In the genomic region with DNA sequence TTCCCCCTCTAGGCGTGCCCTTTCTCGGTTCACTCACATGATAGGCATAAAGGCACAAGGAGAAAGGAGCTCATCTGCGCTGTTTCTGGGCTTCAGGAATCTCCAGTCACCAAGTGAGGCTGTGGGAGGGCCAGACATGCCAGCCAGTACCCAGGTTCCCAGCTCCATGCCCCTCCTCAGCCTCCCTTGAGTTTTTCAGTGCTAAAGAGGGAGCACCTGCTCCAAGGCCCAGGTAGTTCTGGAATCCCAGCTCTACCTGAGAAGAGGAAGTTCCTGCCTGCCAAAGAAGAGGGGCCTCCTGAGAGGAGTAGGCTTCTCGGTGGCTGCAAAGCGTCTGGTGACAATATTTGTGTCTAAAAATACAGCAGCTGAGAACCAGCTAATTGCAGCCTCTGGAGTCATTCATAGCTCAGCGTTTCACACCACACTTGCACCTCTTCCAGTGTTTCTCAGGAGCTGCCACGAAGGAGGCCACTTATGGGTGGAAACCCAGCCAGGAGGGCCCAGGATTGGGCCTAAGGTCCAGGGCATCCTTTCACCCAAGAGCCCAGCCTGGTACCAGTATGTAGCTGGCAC, we compare ENCODE assay signal across 27 cellular contexts.
"Had no signal": no experiment of that assay in that cellular context is flagged by ENCODE, and none has a peak within 500 bp of the region (broad histone marks: within the 10 kb centered on the region; RNA-seq: fewer than 3 reads in every experiment).

No MANE protein-coding gene starts in this region.

- H3K4me3 ChIP-seq: breast epithelium, K562, Peyer's patch had no signal

- H3K27me3 ChIP-seq: Peyer's patch had no signal

- ATAC-seq: activated CD8-positive, alpha-beta T cell treated with anti-CD3 and anti-CD28 coated beads, Interleukin-2, amount 10 ng/mL, durations not matched to agents 7 days and 5 days; K562; T-helper 17 cell; WTC11 had no signal

- H3K4me1 ChIP-seq: breast epithelium, Peyer's patch had no signal

- H3K9me3 ChIP-seq: breast epithelium, Peyer's patch had no signal

- H3K36me3 ChIP-seq: breast epithelium, Peyer's patch had no signal

- DNase-seq: activated CD4-positive, alpha-beta T cell treated with anti-CD3 and anti-CD28 coated beads for 48 hours; activated CD4-positive, alpha-beta T cell treated with anti-CD3 and anti-CD28 coated beads, Interleukin-2, amount 50 U/mL, for 4 hours; activated CD4-positive, CD25-positive, alpha-beta regulatory T cell treated with anti-CD3 and anti-CD28 coated beads, Interleukin-2, amount 50 U/mL, for 72 hours; activated CD8-positive, alpha-beta memory T cell treated with anti-CD3 and anti-CD28 coated beads, Interleukin-2, amount 50 U/mL, for 48 hours; activated CD8-positive, alpha-beta T cell treated with anti-CD3 and anti-CD28 coated beads, Interleukin-2, amount 10 ng/mL, durations not matched to agents 7 days and 5 days; activated effector memory CD4-positive, alpha-beta T cell treated with Interleukin-2 at 50 U/mL for 16 hours; activated naive CD4-positive, alpha-beta T cell; activated T-cell treated with anti-CD3 and anti-CD28 coated beads, Interleukin-2, amount 50 U/mL, for 24 hours; aorta; Karpas-422; MM.1S; NCI-H1930; NCI-H2171; NCI-H2227 treated with DMSO at 0.1 percent for 48 hours; NCI-H446 treated with DMSO at 0.1 percent for 48 hours; NCI-H524 treated with DMSO at 0.1 percent for 48 hours; NCI-H774; NK-92 treated with Interleukin-12 subunit alpha and Interleukin-12 subunit beta, amount 100 ng/mL, for 24 hours; OCI-M1; Peyer's patch; SHP77 treated with DMSO at 0.1 percent for 48 hours; T-helper 17 cell; T-helper 9 cell had no signal

- H3K27ac ChIP-seq: breast epithelium, Peyer's patch, RWPE1 had no signal
